In genomic region chr17:42101513-42102292, GRCh38 we compare ENCODE assay signal across 1 cellular context.
A peak's percentile ranks its signal among the peaks of the same experiment; 100 is the strongest.
TF ChIP-seq lines count a peak whose summit lies in the region.

No MANE protein-coding gene starts in this region.

TF ChIP-seq in HepG2, 621 proteins besides CTCF, POLR2A, EP300 and RAD21 (continued from another document):
- no peak for TF ChIP-seq ZNF609 (CRISPR knock-in tag; IDR thresholded peaks at IDR 0.05; ENCODE audit: borderline replicate concordance)
- TF ChIP-seq ATF3 (CRISPR knock-in tag; IDR thresholded peaks at IDR 0.05): 0 out of 2 replicates have a peak, but pooled peaks have one; percentile 20
- TF ChIP-seq FOSL2 (CRISPR knock-in tag; IDR thresholded peaks at IDR 0.05): peak; percentile 80
- peak; percentile 41; the same call in 1 of the 2 replicates for TF ChIP-seq RARA (CRISPR knock-in tag; IDR thresholded peaks at IDR 0.05)
- TF ChIP-seq ZNF292 (CRISPR knock-in tag; IDR thresholded peaks at IDR 0.05; ENCODE audit: borderline replicate concordance, low read depth): 0 out of 2 replicates have a peak, but pooled peaks have one; percentile 21
- TF ChIP-seq ZNF282 (IDR thresholded peaks at IDR 0.05; ENCODE audit: partially characterized antibody): no peak
- peak; percentile 26; the same call in 1 of the 2 replicates for TF ChIP-seq ATF2 (CRISPR knock-in tag; IDR thresholded peaks at IDR 0.05)
- TF ChIP-seq NR2F6 (IDR thresholded peaks at IDR 0.05): no peak
- 0 out of 2 replicates have a peak, but pooled peaks have one; percentile 28 for TF ChIP-seq NR2F6 (CRISPR knock-in tag; IDR thresholded peaks at IDR 0.05)
- TF ChIP-seq KDM4B (CRISPR knock-in tag; IDR thresholded peaks at IDR 0.05): peak; percentile 47; the same call in 1 of the 2 replicates
- 0 out of 2 replicates have a peak, but pooled peaks have one; percentile 32 for TF ChIP-seq ZFP36L1 (CRISPR knock-in tag; IDR thresholded peaks at IDR 0.05)
- TF ChIP-seq ZFP1 (CRISPR knock-in tag; IDR thresholded peaks at IDR 0.05): 0 out of 2 replicates have a peak, but pooled peaks have one; percentile 36
- TF ChIP-seq ZNF124 (CRISPR knock-in tag; IDR thresholded peaks at IDR 0.05): 0 out of 2 replicates have a peak, but pooled peaks have one; percentile 23
